In genomic region chr16:75097191-75097761, GRCh38 we compare ENCODE assay signal across 15 cellular contexts. TPM values are rescaled to one million over a fixed set of nuclear protein-coding genes. Genes with fewer than 3 reads are reported as not detected.
DNase-seq lines count a peak whose midpoint lies in the region; ATAC-seq and TF ChIP-seq lines count a peak whose summit lies in the region.
"Had no signal": no experiment of that assay in that cellular context is flagged by ENCODE, and none has a peak within 500 bp of the region (broad histone marks: within the 10 kb centered on the region; RNA-seq: fewer than 3 reads in every experiment).

No MANE protein-coding gene starts in this region.

- no peaks in the 10 kb centered on the region for H3K9me2 ChIP-seq in PC-3 (replicated peaks; ENCODE audit: low read length)

- peak overlapping the region; percentile 46 for H3K4me2 ChIP-seq in PC-3 (ENCODE audit: low read length)

- POLR2A ChIA-PET in PC-3 (lab: Charles Lee; ENCODE audit: unreplicated experiment), result no interaction called here

- H3K27me3 Mint-ChIP-seq in activated T-cell treated with anti-CD3 and anti-CD28 coated beads, Interleukin-2, amount 50 U/mL, for 24 hours, result no peaks in the 10 kb centered on the region

- H3K4me1 Mint-ChIP-seq in activated T-cell treated with anti-CD3 and anti-CD28 coated beads, Interleukin-2, amount 50 U/mL, for 24 hours (ENCODE audit: low read depth), result peaks cover 72% of the 10 kb centered on the region
- peaks cover 48% of the 10 kb centered on the region for H3K4me1 Mint-ChIP-seq in stimulated activated effector memory CD8-positive, alpha-beta T cell treated with anti-CD3 and anti-CD28 coated beads, Interleukin-12 subunit alpha, Interleukin-12 subunit beta, amount 100 ng/mL, for 72 hours

- H3K27ac ChIP-seq in PC-3 (ENCODE audit: low read length), result peak overlapping the region; percentile 26; the same call in 1 of the 2 replicates

- no peaks in the 10 kb centered on the region for H3K9me3 ChIP-seq in PC-3 (ENCODE audit: low read length)
- H3K9me3 ChIP-seq: transverse colon had no signal

- CTCF ChIA-PET in PC-3 (lab: Charles Lee), result no interaction called here

- no TSS peak for BruUV-seq in PC-3 (replicated peaks; lab: Mats Ljungman, UMichigan)

- no peaks in the 10 kb centered on the region for H3K27me3 ChIP-seq in PC-3 (ENCODE audit: low read length)
- H3K27me3 ChIP-seq: transverse colon had no signal

- peaks cover 11% of the 10 kb centered on the region for H3K79me2 ChIP-seq in PC-3 (ENCODE audit: low read length)

- no peaks in the 10 kb centered on the region for H4K20me1 ChIP-seq in PC-3 (ENCODE audit: low read length)

- no peak for DNase-seq in activated T-cell treated with anti-CD3 and anti-CD28 coated beads, Interleukin-2, amount 50 U/mL, for 24 hours
- no peak for DNase-seq in activated T-cell treated with anti-CD3 and anti-CD28 coated beads for 4 hours
- DNase-seq in PC-3, result no peak
- DNase-seq in iPS-NIHi7 (ENCODE audit: extremely low spot score), result peak; percentile 22
- DNase-seq in stimulated activated effector memory CD8-positive, alpha-beta T cell treated with anti-CD3 and anti-CD28 coated beads, Interleukin-12 subunit alpha, Interleukin-12 subunit beta, amount 100 ng/mL, for 72 hours (ENCODE audit: low spot score in 2 of 2), result no peak
- DNase-seq in effector CD8-positive, alpha-beta T cell (lab: John Stamatoyannopoulos, UW), result no peak
- DNase-seq in glomerular visceral epithelial cell (ENCODE audit: extremely low spot score), result no peak
- DNase-seq in kidney tubule cell (ENCODE audit: low spot score), result no peak
- DNase-seq: activated CD4-positive, alpha-beta T cell treated with anti-CD3 and anti-CD28 coated beads for 48 hours; activated effector memory CD4-positive, alpha-beta T cell treated with Interleukin-2 at 50 U/mL for 16 hours; dermis blood vessel endothelial cell; left ventricle myocardium superior; naive thymus-derived CD8-positive, alpha-beta T cell; stimulated activated CD4-positive, alpha-beta T cell treated with anti-CD3 and anti-CD28 coated beads, Interleukin-1b, Interleukin-23, amount 100 ng/mL, for 48 hours had no signal

- peak overlapping the region; percentile 88 for H3K27ac Mint-ChIP-seq in activated T-cell treated with anti-CD3 and anti-CD28 coated beads, Interleukin-2, amount 50 U/mL, for 24 hours
- peak overlapping the region; percentile 90 for H3K27ac Mint-ChIP-seq in stimulated activated effector memory CD8-positive, alpha-beta T cell treated with anti-CD3 and anti-CD28 coated beads, Interleukin-12 subunit alpha, Interleukin-12 subunit beta, amount 100 ng/mL, for 72 hours

- no peaks in the 10 kb centered on the region for H3F3A ChIP-seq in PC-3 (ENCODE audit: low read length, unreplicated experiment)

- TF ChIP-seq CTCF in PC-3 (conservative IDR thresholded peaks at IDR 0.05; ENCODE audit: low read depth, low read length), result no peak

- no peak overlapping the region for H2AFZ ChIP-seq in PC-3 (ENCODE audit: low read length)

- H3K9me3 Mint-ChIP-seq in activated T-cell treated with anti-CD3 and anti-CD28 coated beads, Interleukin-2, amount 50 U/mL, for 24 hours, result no peaks in the 10 kb centered on the region
- no peaks in the 10 kb centered on the region for H3K9me3 Mint-ChIP-seq in stimulated activated effector memory CD8-positive, alpha-beta T cell treated with anti-CD3 and anti-CD28 coated beads, Interleukin-12 subunit alpha, Interleukin-12 subunit beta, amount 100 ng/mL, for 72 hours
- H3K9me3 Mint-ChIP-seq: naive thymus-derived CD8-positive, alpha-beta T cell had no signal

- peaks cover 15% of the 10 kb centered on the region for H3K36me3 Mint-ChIP-seq in activated T-cell treated with anti-CD3 and anti-CD28 coated beads, Interleukin-2, amount 50 U/mL, for 24 hours (ENCODE audit: low read depth)
- H3K36me3 Mint-ChIP-seq in stimulated activated effector memory CD8-positive, alpha-beta T cell treated with anti-CD3 and anti-CD28 coated beads, Interleukin-12 subunit alpha, Interleukin-12 subunit beta, amount 100 ng/mL, for 72 hours, result peaks cover 3% of the 10 kb centered on the region
- H3K36me3 Mint-ChIP-seq: naive thymus-derived CD8-positive, alpha-beta T cell had no signal

- no peaks in the 10 kb centered on the region for H3K36me3 ChIP-seq in PC-3 (ENCODE audit: low read depth, low read length)
- H3K36me3 ChIP-seq: transverse colon had no signal

- H3K4me1 ChIP-seq in PC-3 (ENCODE audit: insufficient read depth, low read length), result peaks cover 18% of the 10 kb centered on the region

- no peak for ATAC-seq in PC-3
- no peak for ATAC-seq in stimulated activated effector memory CD8-positive, alpha-beta T cell treated with anti-CD3 and anti-CD28 coated beads, Interleukin-12 subunit alpha, Interleukin-12 subunit beta, amount 100 ng/mL, for 72 hours
- ATAC-seq: naive thymus-derived CD8-positive, alpha-beta T cell had no signal

- H3K4me3 ChIP-seq in PC-3 (ENCODE audit: low read length), result no peak overlapping the region
- H3K4me3 ChIP-seq: transverse colon had no signal

- peak overlapping the region; percentile 15 for H3K4me3 Mint-ChIP-seq in activated T-cell treated with anti-CD3 and anti-CD28 coated beads, Interleukin-2, amount 50 U/mL, for 24 hours
- H3K4me3 Mint-ChIP-seq in stimulated activated effector memory CD8-positive, alpha-beta T cell treated with anti-CD3 and anti-CD28 coated beads, Interleukin-12 subunit alpha, Interleukin-12 subunit beta, amount 100 ng/mL, for 72 hours, result peak overlapping the region; percentile 46

- no peak overlapping the region for H3K9ac ChIP-seq in PC-3 (ENCODE audit: low read length)

- intact Hi-C loops in PC-3 (cut with micrococcal nuclease), result no loop called here

RNA-seq across cellular contexts. Expression of gene LDHD, which starts 19.3 kb away (rescaled TPM):
- 3.1 and 3.7 TPM in 2 replicates for total RNA-seq in PC-3 (2014; rRNA removed)
- total RNA-seq: naive thymus-derived CD8-positive, alpha-beta T cell had no signal

RNA-seq across cellular contexts. Expression of gene ZFP1, which starts 51.0 kb away (rescaled TPM):
- total RNA-seq in PC-3 (2014; rRNA removed), result 3.3 and 3.5 TPM in 2 replicates
